Comparison of ENCODE assay signal across 8 cellular contexts in genomic region chr1:84298688-84299535, GRCh38. TPM values are rescaled to one million over a fixed set of nuclear protein-coding genes. Genes with fewer than 3 reads are reported as not detected.
DNase-seq lines count a peak whose midpoint lies in the region; ATAC-seq, FAIRE-seq and TF ChIP-seq lines count a peak whose summit lies in the region.

No MANE protein-coding gene starts in this region.

- H3K9ac ChIP-seq in endodermal cell (ENCODE audit: extremely low read depth, low read length, poor library complexity, severe bottlenecking), result peak overlapping the region; percentile 58
- H3K9ac ChIP-seq in mesendoderm (ENCODE audit: low read length), result peak overlapping the region; percentile 94

- H2BK5ac ChIP-seq in mesendoderm (ENCODE audit: low read length), result peak overlapping the region; percentile 64

- H2BK120ac ChIP-seq in mesendoderm (ENCODE audit: low read depth, low read length), result no peak overlapping the region

- FAIRE-seq in GM12891 (lab: Jason Lieb, UNC), result peak; percentile 88

- H3K79me2 ChIP-seq in mesendoderm (ENCODE audit: control insufficient read depth, insufficient read depth, low read length), result no peaks in the 10 kb centered on the region

- H3K36me3 ChIP-seq in endodermal cell (ENCODE audit: control insufficient read depth, insufficient read depth, low read length) (no peaks in the 10 kb centered on the region), mesendoderm (ENCODE audit: control insufficient read depth, insufficient read depth, low read length) (no peaks in the 10 kb centered on the region)

- peak overlapping the region; percentile 81 for H3K4me3 Mint-ChIP-seq in endodermal cell
- peak overlapping the region; percentile 94 to 95 for H3K4me3 Mint-ChIP-seq in stimulated activated naive CD8-positive, alpha-beta T cell treated with anti-CD3 and anti-CD28 coated beads, Interleukin-15, amount 100 ng/mL, for 72 hours

- H3K4ac ChIP-seq in mesendoderm (ENCODE audit: low read depth, low read length), result no peak overlapping the region

- peak overlapping the region; percentile 47 for H3K27ac ChIP-seq in endodermal cell (ENCODE audit: low read depth, low read length)
- H3K27ac ChIP-seq in mesendoderm (ENCODE audit: low read depth, low read length), result no peak overlapping the region

- no peaks in the 10 kb centered on the region for H3K36me3 Mint-ChIP-seq in endodermal cell (ENCODE audit: low read depth)

- peaks cover 23% of the 10 kb centered on the region for H3K4me1 Mint-ChIP-seq in endodermal cell
- H3K4me1 Mint-ChIP-seq in stimulated activated naive CD8-positive, alpha-beta T cell treated with anti-CD3 and anti-CD28 coated beads, Interleukin-15, amount 100 ng/mL, for 72 hours, result peaks cover 39% of the 10 kb centered on the region

- peak; percentile 29 for TF ChIP-seq CTCF in endodermal cell (conservative IDR thresholded peaks at IDR 0.05)

- peak overlapping the region; percentile 24 for H3K18ac ChIP-seq in mesendoderm (ENCODE audit: low read length)

- H3K27me3 ChIP-seq in endodermal cell (ENCODE audit: control insufficient read depth, insufficient read depth, low read length, poor library complexity, severe bottlenecking) (no peaks in the 10 kb centered on the region), mesendoderm (ENCODE audit: insufficient read depth, low read length, poor library complexity) (no peaks in the 10 kb centered on the region)

- peak overlapping the region; percentile 98 for H3K56ac ChIP-seq in mesendoderm (ENCODE audit: low read length)

- DNase-seq in A172 (ENCODE audit: low spot score), result peak; percentile 1
- DNase-seq in GM12891 (ENCODE audit: insufficient read length, low spot score), result peak; percentile 45
- DNase-seq in NCI-H1694 (lab: John Stamatoyannopoulos, UW), result peak; percentile 19
- DNase-seq in activated CD4-positive, alpha-beta T cell treated with anti-CD3 and anti-CD28 coated beads, Interleukin-2, amount 50 U/mL, for 1 hour, result peak; percentile 11
- peak; percentile 87 for DNase-seq in endodermal cell
- DNase-seq in mesendoderm, result peak; percentile 60
- peak; percentile 24 to 37 for DNase-seq in stimulated activated naive CD8-positive, alpha-beta T cell treated with anti-CD3 and anti-CD28 coated beads, Interleukin-15, amount 100 ng/mL, for 72 hours

- H3K27me3 Mint-ChIP-seq in endodermal cell (ENCODE audit: insufficient read depth), result peaks cover 6% of the 10 kb centered on the region
- H3K27me3 Mint-ChIP-seq in stimulated activated naive CD8-positive, alpha-beta T cell treated with anti-CD3 and anti-CD28 coated beads, Interleukin-15, amount 100 ng/mL, for 72 hours, result peaks cover 10% of the 10 kb centered on the region

- H3K9me3 ChIP-seq in endodermal cell (ENCODE audit: control insufficient read depth, low read length), result peaks cover 12% of the 10 kb centered on the region

- no peak for TF ChIP-seq POLR2A in GM12891 (IDR thresholded peaks at IDR 0.05; ENCODE audit: low read depth, low read length)

- no peak overlapping the region for H4K8ac ChIP-seq in mesendoderm (ENCODE audit: low read depth, low read length)

- no peak overlapping the region for H2BK15ac ChIP-seq in mesendoderm (replicated peaks; ENCODE audit: low read depth)

- no peak overlapping the region for H2AK5ac ChIP-seq in mesendoderm (ENCODE audit: low read length)

- no peak overlapping the region for H4K5ac ChIP-seq in mesendoderm (ENCODE audit: low read length)

- H3K23ac ChIP-seq in mesendoderm (ENCODE audit: low read length), result peak overlapping the region; percentile 15

- H3K4me1 ChIP-seq in endodermal cell (ENCODE audit: control insufficient read depth, insufficient read depth, low read length) (peaks cover 4% of the 10 kb centered on the region), mesendoderm (ENCODE audit: control insufficient read depth, low read depth, low read length) (peaks cover 4% of the 10 kb centered on the region)

- peaks cover 11% of the 10 kb centered on the region for H3K9me3 Mint-ChIP-seq in endodermal cell
- no peaks in the 10 kb centered on the region for H3K9me3 Mint-ChIP-seq in stimulated activated naive CD8-positive, alpha-beta T cell treated with anti-CD3 and anti-CD28 coated beads, Interleukin-15, amount 100 ng/mL, for 72 hours

- H3K27ac Mint-ChIP-seq in endodermal cell, result no peak overlapping the region
- peak overlapping the region; percentile 85 to 95 for H3K27ac Mint-ChIP-seq in stimulated activated naive CD8-positive, alpha-beta T cell treated with anti-CD3 and anti-CD28 coated beads, Interleukin-15, amount 100 ng/mL, for 72 hours

- 5 to 7% methylated on average over 4 to 50 of the region's 50 CpGs for WGBS in endodermal cell (ENCODE audit: insufficient coverage in 1 of 2, insufficient read length in 1 of 2), 2 experiments
- no CpG with 5 or more reads among the region's 50 CpGs for WGBS in mesendoderm (ENCODE audit: extremely low coverage, insufficient coverage, low lambda C conversion rate)

- H3K4me3 ChIP-seq in endodermal cell (ENCODE audit: low read length) (peak overlapping the region; percentile 88), mesendoderm (ENCODE audit: low read length) (peak overlapping the region; percentile 93)

- H3K4me2 ChIP-seq in mesendoderm (ENCODE audit: low read length), result peak overlapping the region; percentile 70

- ATAC-seq in HG02798 (IDR thresholded peaks at IDR 0.05; ENCODE audit: poor library complexity, unreplicated experiment), result peak; percentile 51
- peak; percentile 76 for ATAC-seq in stimulated activated naive CD8-positive, alpha-beta T cell treated with anti-CD3 and anti-CD28 coated beads, Interleukin-15, amount 100 ng/mL, for 72 hours

- H3K79me1 ChIP-seq in mesendoderm (ENCODE audit: low read length), result no peaks in the 10 kb centered on the region

TF ChIP-seq in GM12891, 5 proteins besides CTCF, POLR2A, EP300 and RAD21:
- peak; percentile 10; the same call in 1 of the 2 replicates for TF ChIP-seq TAF1 (IDR thresholded peaks at IDR 0.05; ENCODE audit: low read depth, low read length)
- TF ChIP-seq PAX5 (IDR thresholded peaks at IDR 0.05; ENCODE audit: insufficient read depth, low read length, severe bottlenecking), result no peak

RNA-seq across cellular contexts. Expression of gene SAMD13, which starts 2.6 kb away (rescaled TPM):
- total RNA-seq in A172 (2014; rRNA removed; shearing (Covaris generic)), result 0.24 and 0.93 TPM in 2 replicates
- polyA plus RNA-seq in GM12891 (2012; ENCODE audit: low read depth, missing spikeins), result 1.7 TPM
- total RNA-seq in endodermal cell, result 1 to 10 TPM; 1.8 to 2.5 TPM
- 4.2 TPM for polyA plus RNA-seq in endodermal cell (2013, experiment 1 of 2)
- polyA plus RNA-seq in endodermal cell (2013, experiment 2 of 2), result 4.1 TPM
- 0.49 TPM for polyA plus RNA-seq in mesendoderm (2013, experiment 1 of 2)
- polyA plus RNA-seq in mesendoderm (2013, experiment 2 of 2), result 0.63 TPM

Comparison
In these comparisons a context has a peak if more than half of its experiments do, and no peak if none do; other contexts are left out.
1. DNase-seq: peak in every context shown above with its lines; median percentile 87 in endodermal cell; 60 in mesendoderm; 45 in GM12891; 30 in stimulated activated naive CD8-positive, alpha-beta T cell treated with anti-CD3 and anti-CD28 coated beads, Interleukin-15, amount 100 ng/mL, for 72 hours; 19 in NCI-H1694; 11 in activated CD4-positive, alpha-beta T cell treated with anti-CD3 and anti-CD28 coated beads, Interleukin-2, amount 50 U/mL, for 1 hour; 1 in A172.